8 cellular contexts compared by ENCODE assay signal in genomic region chr2:170972508-170973224, GRCh38. TPM values are rescaled to one million over a fixed set of nuclear protein-coding genes. Genes with fewer than 3 reads are reported as not detected.
A peak's percentile ranks its signal among the peaks of the same experiment; 100 is the strongest.
DNase-seq lines count a peak whose midpoint lies in the region; ATAC-seq, FAIRE-seq and TF ChIP-seq lines count a peak whose summit lies in the region.

No MANE protein-coding gene starts in this region.

- CTCF ChIA-PET in HEK293 (lab: Yijun Ruan, JAX) = interaction anchor here (0.6 to 2.6 kb wide), 25 partner anchors 11 to 1106 kb away, joined by 3 to 18 read pairs (median 3); no protein-coding TSS in a partner anchor
- CTCF ChIA-PET in activated CD8-positive, alpha-beta T cell treated with anti-CD3 and anti-CD28 coated beads, Interleukin-2, amount 10 ng/mL, durations not matched to agents 7 days and 5 days (lab: Charles Lee) = interaction anchor here (0.6 to 4.7 kb wide), 46 partner anchors 9 to 590 kb away, joined by 3 to 59 read pairs (median 4); partner anchors contain the start of genes DCAF17, GORASP2, METTL8 and TLK1

- DNase-seq in activated CD8-positive, alpha-beta T cell treated with anti-CD3 and anti-CD28 coated beads, Interleukin-2, amount 10 ng/mL, durations not matched to agents 7 days and 5 days = no peak
- DNase-seq in lower lobe of right lung (no peak), brain microvascular endothelial cell (no peak), RCC 7860 (ENCODE audit: low spot score) (no peak)
- DNase-seq in activated effector memory CD4-positive, alpha-beta T cell treated with anti-CD3 and anti-CD28 coated beads, Interleukin-2, amount 50 U/mL, for 16 hours = no peak

- in situ Hi-C loops in brain microvascular endothelial cell (cut with HindIII; ENCODE audit: low pct_ligation_motif_present, low sequenced_read_pairs) = loop anchor here (25.0 kb wide), 1 partner anchor 190 kb away; the partner anchor contains the start of gene TLK1

- H3K27ac Mint-ChIP-seq in activated CD8-positive, alpha-beta T cell treated with anti-CD3 and anti-CD28 coated beads, Interleukin-2, amount 10 ng/mL, durations not matched to agents 7 days and 5 days = peak overlapping the region; percentile 28

- H3K36me3 Mint-ChIP-seq in activated CD8-positive, alpha-beta T cell treated with anti-CD3 and anti-CD28 coated beads, Interleukin-2, amount 10 ng/mL, durations not matched to agents 7 days and 5 days (ENCODE audit: low read depth) = peaks cover 10% of the 10 kb centered on the region

- peak overlapping the region; percentile 74 to 90 (median 87); a peak in 15 of 22 replicates for H3K9ac ChIP-seq in BLaER1 treated with 17β-estradiol and CSF1 and Interleukin-3, amounts not matched to agents 10 nM and 100 nM

- H3K27ac ChIP-seq in BLaER1 treated with 17β-estradiol and CSF1 and Interleukin-3, amounts not matched to agents 10 nM and 100 nM = peak overlapping the region in 4 of 11 experiments; percentile 16 to 85 (median 78); a peak in 4 of 22 replicates
- H3K27ac ChIP-seq in HEK293 (ENCODE audit: extremely low read depth, low read depth, low read length) (no peak overlapping the region; the same call in 1 of the 2 replicates), lower lobe of right lung (no peak overlapping the region), brain microvascular endothelial cell (no peak overlapping the region)

- ATAC-seq in activated CD8-positive, alpha-beta T cell treated with anti-CD3 and anti-CD28 coated beads, Interleukin-2, amount 10 ng/mL, durations not matched to agents 7 days and 5 days = no peak
- ATAC-seq in lower lobe of right lung = no peak
- ATAC-seq in GM19452 (IDR thresholded peaks at IDR 0.05; ENCODE audit: unreplicated experiment) = no peak

- TF ChIP-seq CTCF in HEK293 (tag by site-specific recombination; IDR thresholded peaks at IDR 0.05) = no peak
- no peak for TF ChIP-seq CTCF in lower lobe of right lung (IDR thresholded peaks at IDR 0.05)
- no peak for TF ChIP-seq CTCF in brain microvascular endothelial cell (IDR thresholded peaks at IDR 0.05; ENCODE audit: low read depth, low read length, missing control alignments)

- intact Hi-C loops in lower lobe of right lung (cut with DNase I) = no loop called here

- H3K4me3 Mint-ChIP-seq in activated CD8-positive, alpha-beta T cell treated with anti-CD3 and anti-CD28 coated beads, Interleukin-2, amount 10 ng/mL, durations not matched to agents 7 days and 5 days = peak overlapping the region; percentile 48

- H3K9me3 ChIP-seq in BLaER1 treated with 17β-estradiol and CSF1 and Interleukin-3, amounts not matched to agents 10 nM and 100 nM (replicated peaks in 1 of 11) = no peaks in the 10 kb centered on the region
- H3K9me3 ChIP-seq in HEK293 (ENCODE audit: control insufficient read depth, insufficient read depth, low read depth, low read length) = no peaks in the 10 kb centered on the region
- H3K9me3 ChIP-seq in lower lobe of right lung = no peaks in the 10 kb centered on the region

- peaks cover 0 to 22% (median 0%) of the 10 kb centered on the region in 11 experiments; a peak in 3 of 22 replicates for H4K20me1 ChIP-seq in BLaER1 treated with 17β-estradiol and CSF1 and Interleukin-3, amounts not matched to agents 10 nM and 100 nM

- H3K9me3 Mint-ChIP-seq in activated CD8-positive, alpha-beta T cell treated with anti-CD3 and anti-CD28 coated beads, Interleukin-2, amount 10 ng/mL, durations not matched to agents 7 days and 5 days (ENCODE audit: insufficient read depth) = no peaks in the 10 kb centered on the region

- POLR2A ChIA-PET in HEK293 (lab: Yijun Ruan, JAX) = interaction anchor here (0.5 to 2.1 kb wide), 4 partner anchors 42 to 186 kb away, joined by 3 to 5 read pairs (median 4); partner anchors contain the start of gene GORASP2
- POLR2A ChIA-PET in activated CD8-positive, alpha-beta T cell treated with anti-CD3 and anti-CD28 coated beads, Interleukin-2, amount 10 ng/mL, durations not matched to agents 7 days and 5 days (lab: Charles Lee) = interaction anchor here (0.5 to 1.8 kb wide), 6 partner anchors 28 to 443 kb away, joined by 3 to 7 read pairs (median 6); no protein-coding TSS in a partner anchor

- H3K27me3 ChIP-seq in BLaER1 treated with 17β-estradiol and CSF1 and Interleukin-3, amounts not matched to agents 10 nM and 100 nM = peaks cover 0 to 9% (median 0%) of the 10 kb centered on the region in 11 experiments; a peak in 2 of 22 replicates
- no peaks in the 10 kb centered on the region for H3K27me3 ChIP-seq in lower lobe of right lung (ENCODE audit: low read depth)
- no peaks in the 10 kb centered on the region for H3K27me3 ChIP-seq in brain microvascular endothelial cell (replicated peaks)

- peak overlapping the region; percentile 84 to 97 (median 92) for H3K4me2 ChIP-seq in BLaER1 treated with 17β-estradiol and CSF1 and Interleukin-3, amounts not matched to agents 10 nM and 100 nM

- no peak for FAIRE-seq in RCC 7860 (lab: Jason Lieb, UNC)

- peaks cover 14% of the 10 kb centered on the region for H3K4me1 Mint-ChIP-seq in activated CD8-positive, alpha-beta T cell treated with anti-CD3 and anti-CD28 coated beads, Interleukin-2, amount 10 ng/mL, durations not matched to agents 7 days and 5 days (ENCODE audit: low read depth)

- H3K27me3 Mint-ChIP-seq in activated CD8-positive, alpha-beta T cell treated with anti-CD3 and anti-CD28 coated beads, Interleukin-2, amount 10 ng/mL, durations not matched to agents 7 days and 5 days (ENCODE audit: low read depth) = peaks cover 2% of the 10 kb centered on the region

- peak overlapping the region; percentile 63 to 80 (median 71); a peak in 16 of 20 replicates for H3K4me3 ChIP-seq in BLaER1 treated with 17β-estradiol and CSF1 and Interleukin-3, amounts not matched to agents 10 nM and 100 nM
- H3K4me3 ChIP-seq in HEK293 (ENCODE audit: low read depth, low read length) (no peak overlapping the region), lower lobe of right lung (peak overlapping the region; percentile 71), brain microvascular endothelial cell (ENCODE audit: low read depth, low read length) (no peak overlapping the region)

- peaks cover 0 to 33% (median 19%) of the 10 kb centered on the region in 10 experiments; a peak in 15 of 20 replicates for H3K4me1 ChIP-seq in BLaER1 treated with 17β-estradiol and CSF1 and Interleukin-3, amounts not matched to agents 10 nM and 100 nM
- H3K4me1 ChIP-seq in HEK293 (ENCODE audit: control insufficient read depth, insufficient read depth, low read length) = no peaks in the 10 kb centered on the region; the same call in 1 of the 2 replicates
- peaks cover 13% of the 10 kb centered on the region for H3K4me1 ChIP-seq in lower lobe of right lung

- peaks cover 8 to 16% (median 11%) of the 10 kb centered on the region in 11 experiments; a peak in 20 of 22 replicates for H3K36me3 ChIP-seq in BLaER1 treated with 17β-estradiol and CSF1 and Interleukin-3, amounts not matched to agents 10 nM and 100 nM
- peaks cover 0 to 14% of the 10 kb centered on the region in 2 experiments; a peak in 2 of 3 replicates for H3K36me3 ChIP-seq in HEK293 (ENCODE audit: control insufficient read depth in 2 of 2, insufficient read depth in 1 of 2, low read length in 2 of 2)
- peaks cover 8% of the 10 kb centered on the region for H3K36me3 ChIP-seq in lower lobe of right lung
- H3K36me3 ChIP-seq in brain microvascular endothelial cell (replicated peaks) = peaks cover 15% of the 10 kb centered on the region

TF ChIP-seq in HEK293, 187 proteins besides CTCF, POLR2A, EP300 and RAD21:
- TF ChIP-seq SCRT2 (tag by site-specific recombination; IDR thresholded peaks at IDR 0.05) (peak; percentile 35; the same call in 1 of the 2 replicates), ZNF510 (tag by site-specific recombination; IDR thresholded peaks at IDR 0.05; ENCODE audit: insufficient replicate concordance) (no peak), MYNN (tag by site-specific recombination; IDR thresholded peaks at IDR 0.05; ENCODE audit: borderline replicate concordance) (no peak), ZNF600 (tag by site-specific recombination; IDR thresholded peaks at IDR 0.05) (peak; percentile 24; the same call in 1 of the 2 replicates), ZNF140 (tag by site-specific recombination; IDR thresholded peaks at IDR 0.05) (no peak)

RNA-seq across cellular contexts. Expression of gene GORASP2, which starts 43.6 kb away (rescaled TPM):
- 10 to 100 TPM; 65.2 to 65.9 TPM for total RNA-seq in activated CD8-positive, alpha-beta T cell treated with anti-CD3 and anti-CD28 coated beads, Interleukin-2, amount 10 ng/mL, durations not matched to agents 7 days and 5 days
- total RNA-seq in lower lobe of right lung = 64.9 TPM

Comparison
In these comparisons a context has a peak if more than half of its experiments do, and no peak if none do; other contexts are left out.
1. H3K4me3 ChIP-seq: peak in BLaER1 treated with 17β-estradiol and CSF1 and Interleukin-3, amounts not matched to agents 10 nM and 100 nM (10 of 10) and lower lobe of right lung (single experiment); none in HEK293 (single experiment) and brain microvascular endothelial cell (single experiment).